8 cellular contexts compared by ENCODE assay signal in the genomic region with DNA sequence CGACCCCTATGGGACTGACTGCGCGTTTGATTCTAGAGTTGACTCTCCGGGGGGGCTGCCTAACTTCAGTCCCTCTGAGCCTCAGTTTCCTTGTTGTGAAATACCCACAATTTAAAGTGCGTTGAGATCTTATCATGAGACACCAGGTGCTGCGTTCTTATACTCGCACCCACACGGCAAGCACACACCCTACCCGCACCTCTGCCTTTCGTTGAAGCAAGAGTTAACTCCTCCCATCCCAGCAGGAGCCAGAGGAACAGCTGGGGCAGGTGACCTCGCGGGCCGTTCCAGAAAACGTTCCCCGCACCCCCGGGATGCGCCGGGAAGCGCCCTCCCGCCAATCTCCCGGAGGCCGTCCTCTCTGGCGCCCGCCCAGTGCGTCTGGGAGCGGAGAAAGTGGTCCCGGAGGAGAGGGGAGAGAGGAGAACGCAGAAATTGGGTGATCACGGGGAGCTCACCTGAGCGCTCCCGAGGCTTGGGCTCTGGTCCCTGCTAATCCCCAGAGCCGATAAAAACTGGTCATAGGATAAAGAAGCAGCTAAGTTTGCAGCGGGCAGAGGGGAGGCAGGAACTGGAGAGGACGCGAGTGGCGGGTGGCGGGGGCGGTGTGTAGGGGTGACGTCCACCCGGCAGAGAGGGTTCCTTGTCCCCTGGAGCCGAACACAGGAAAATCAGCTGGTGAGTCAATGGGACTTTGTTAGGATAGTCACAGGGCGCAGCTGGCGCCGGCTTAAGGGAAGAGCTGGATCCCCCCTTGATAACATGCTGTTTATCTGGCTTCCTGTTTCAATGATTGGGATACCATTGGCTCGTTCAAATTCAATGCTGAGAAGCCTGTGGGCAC. TPM values are rescaled to one million over a fixed set of nuclear protein-coding genes. Genes with fewer than 3 reads are reported as not detected.
DNase-seq lines count a peak whose midpoint lies in the region; ATAC-seq, FAIRE-seq and TF ChIP-seq lines count a peak whose summit lies in the region.

No MANE protein-coding gene starts in this region.

- peak overlapping the region; percentile 50 for H3K4me3 ChIP-seq in GM06990 (replicated peaks; ENCODE audit: low read depth, low read length)
- peak overlapping the region; percentile 85 for H3K4me3 ChIP-seq in astrocyte (ENCODE audit: insufficient read depth, low read depth, low read length)

- no peaks in the 10 kb centered on the region for H3K36me3 Mint-ChIP-seq in astrocyte (ENCODE audit: low read depth, unreplicated experiment)

- H3K27ac ChIP-seq in astrocyte (ENCODE audit: low read depth, low read length) = peak overlapping the region; percentile 85

- peak overlapping the region; percentile 55 for H2AFZ ChIP-seq in astrocyte (ENCODE audit: low read depth, low read length)

- H3K27ac Mint-ChIP-seq in astrocyte (ENCODE audit: unreplicated experiment) = peak overlapping the region; percentile 77

- peaks cover 5% of the 10 kb centered on the region for H3K27me3 ChIP-seq in GM06990 (replicated peaks; ENCODE audit: control insufficient read depth, insufficient read depth, low read length)
- no peaks in the 10 kb centered on the region for H3K27me3 ChIP-seq in astrocyte (ENCODE audit: insufficient read depth, low read length)

- intact Hi-C loops in posterior vena cava (cut with DNase I) = loop anchor here in 1 of 2 donors (5.0 kb wide), 1 partner anchor 173 kb away; no protein-coding TSS in a partner anchor

- peak overlapping the region; percentile 94 for H3K4me3 Mint-ChIP-seq in astrocyte (ENCODE audit: unreplicated experiment)

- H3K4me2 ChIP-seq in astrocyte (ENCODE audit: low read length) = peak overlapping the region; percentile 93

- H3K79me2 ChIP-seq in astrocyte (ENCODE audit: insufficient read depth, low read length) = peaks cover 57% of the 10 kb centered on the region

- H3K36me3 ChIP-seq in GM06990 (ENCODE audit: control insufficient read depth, insufficient read depth, low read length) (no peaks in the 10 kb centered on the region), astrocyte (ENCODE audit: insufficient read depth, low read length) (no peaks in the 10 kb centered on the region)

- H3K9me3 Mint-ChIP-seq in astrocyte (ENCODE audit: unreplicated experiment) = no peaks in the 10 kb centered on the region

- DNase-seq in GM06990 (ENCODE audit: extremely low read depth, insufficient read length) (no peak), NCI-H446 treated with DMSO at 0.1 percent for 48 hours (lab: John Stamatoyannopoulos, UW) (peak; percentile 43), astrocyte (ENCODE audit: low read depth) (peak; percentile 60), hypothalamus (lab: John Stamatoyannopoulos, UW) (peak in 46 of 51 donors; percentile 25 to 89 (median 73)), posterior vena cava (ENCODE audit: low spot score) (peak; percentile 88), SIG-M5 (lab: John Stamatoyannopoulos, UW) (no peak), MV-4-11 (lab: John Stamatoyannopoulos, UW) (no peak)

- no peak for ATAC-seq in GM21360 (IDR thresholded peaks at IDR 0.05; ENCODE audit: unreplicated experiment)

- H3K4me1 Mint-ChIP-seq in astrocyte (ENCODE audit: low read depth, unreplicated experiment) = peaks cover 66% of the 10 kb centered on the region

- H4K20me1 ChIP-seq in astrocyte (ENCODE audit: insufficient read depth, low read length) = peaks cover 5% of the 10 kb centered on the region

- H3K27me3 Mint-ChIP-seq in astrocyte (ENCODE audit: low read depth, unreplicated experiment) = no peaks in the 10 kb centered on the region

- H3K9me3 ChIP-seq in astrocyte (ENCODE audit: insufficient read depth, low read depth, low read length) = no peaks in the 10 kb centered on the region

- no peak for FAIRE-seq in astrocyte (lab: Jason Lieb, UNC)

- no peak for TF ChIP-seq CTCF in GM06990 (IDR thresholded peaks at IDR 0.05; ENCODE audit: insufficient read depth, low read length, poor library complexity, severe bottlenecking)
- no peak for TF ChIP-seq CTCF in astrocyte (IDR thresholded peaks at IDR 0.05; ENCODE audit: insufficient read depth, low read depth, low read length)

- H3K9ac ChIP-seq in astrocyte (ENCODE audit: low read length) = peak overlapping the region; percentile 89

- peaks cover 79% of the 10 kb centered on the region for H3K4me1 ChIP-seq in astrocyte (ENCODE audit: insufficient read depth, low read length)

RNA-seq across cellular contexts. Expression of gene NAV1, which starts 0.9 kb away (rescaled TPM):
- 79.7 and 85.2 TPM in 2 replicates for total RNA-seq in astrocyte
- total RNA-seq in posterior vena cava = 10 to 100 TPM; 85.0 to 96.0 TPM

RNA-seq across cellular contexts. Expression of gene CSRP1, which starts 32.9 kb away (rescaled TPM):
- total RNA-seq in astrocyte (289 and 317 TPM in 2 replicates), posterior vena cava (1,000 to 10,000 TPM; 1,426 to 2,194 TPM)

Comparison
In these comparisons a context has a peak if more than half of its experiments do, and no peak if none do; other contexts are left out.
1. DNase-seq: peak in NCI-H446 treated with DMSO at 0.1 percent for 48 hours (single experiment), astrocyte (single experiment), hypothalamus (46 of 51) and posterior vena cava (single experiment); none in GM06990 (single experiment), SIG-M5 (single experiment) and MV-4-11 (single experiment).